In the genomic region with DNA sequence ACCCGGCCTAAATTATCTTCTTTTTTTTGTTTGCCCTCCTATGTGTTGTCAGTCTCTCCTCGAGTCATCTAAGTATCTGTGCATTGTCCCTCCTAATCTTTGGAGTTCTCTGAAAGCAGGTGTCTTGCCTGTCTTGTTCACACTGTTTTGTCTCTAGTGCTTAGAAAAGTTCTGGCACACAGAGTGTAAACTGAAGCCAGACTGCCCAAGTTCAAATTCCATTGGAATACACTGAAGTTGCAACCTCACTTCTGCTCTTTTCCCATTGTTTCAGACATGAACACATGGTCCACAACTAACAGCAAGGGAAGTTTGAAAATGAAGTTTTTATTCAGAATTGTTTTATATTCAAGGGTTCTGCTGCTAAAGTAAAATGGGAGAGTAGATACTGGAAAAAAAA, we compare ENCODE assay signal across 23 cellular contexts. TPM values are rescaled to one million over a fixed set of nuclear protein-coding genes. Genes with fewer than 3 reads are reported as not detected.
DNase-seq lines count a peak whose midpoint lies in the region; ATAC-seq, FAIRE-seq and TF ChIP-seq lines count a peak whose summit lies in the region.
"Had no signal": no experiment of that assay in that cellular context is flagged by ENCODE, and none has a peak within 500 bp of the region (broad histone marks: within the 10 kb centered on the region; RNA-seq: fewer than 3 reads in every experiment).

No MANE protein-coding gene starts in this region.

- FAIRE-seq in astrocyte (lab: Jason Lieb, UNC), result no peak
- FAIRE-seq: A549, GM12891, GM18507, H1 had no signal

- BruUV-seq in A673 (replicated peaks; lab: Mats Ljungman, UMichigan), result no TSS peak

- ATAC-seq in left ventricle myocardium superior (peak; percentile 23), heart left ventricle (no peak), HG03025 (IDR thresholded peaks at IDR 0.05; ENCODE audit: low FRiP score, unreplicated experiment) (no peak)
- ATAC-seq: A549 had no signal

- TF ChIP-seq POLR2A in heart left ventricle (IDR thresholded peaks at IDR 0.05), result no peak

- peaks cover 2% of the 10 kb centered on the region for H3K9me3 Mint-ChIP-seq in astrocyte (ENCODE audit: unreplicated experiment)
- H3K9me3 Mint-ChIP-seq: CD4-positive, alpha-beta memory T cell had no signal

- H3K36me3 Mint-ChIP-seq in astrocyte (ENCODE audit: low read depth, unreplicated experiment), result peaks cover 2% of the 10 kb centered on the region

- no peak overlapping the region for H3K27ac ChIP-seq in heart left ventricle
- H3K27ac ChIP-seq in astrocyte (ENCODE audit: low read depth, low read length), result no peak overlapping the region
- peak overlapping the region; percentile 26 for H3K27ac ChIP-seq in caudate nucleus (ENCODE audit: low read depth, low read length)
- no peak overlapping the region for H3K27ac ChIP-seq in osteoblast (ENCODE audit: low read depth, low read length)
- H3K27ac ChIP-seq in A673 (ENCODE audit: low read depth, low read length, poor library complexity, severe bottlenecking), result no peak overlapping the region
- H3K27ac ChIP-seq: A549, GM23248 had no signal

- H3K4me2 ChIP-seq in astrocyte (ENCODE audit: low read length), result no peak overlapping the region
- no peak overlapping the region for H3K4me2 ChIP-seq in osteoblast (ENCODE audit: insufficient read depth, low read length)
- H3K4me2 ChIP-seq: A549 had no signal

- CTCF ChIA-PET in A673 (lab: Charles Lee), result interaction anchor here (0.6 kb wide), 1 partner anchor 1169 kb away, joined by 7 read pairs; no protein-coding TSS in a partner anchor

- H4K20me1 ChIP-seq in astrocyte (ENCODE audit: insufficient read depth, low read length), result no peaks in the 10 kb centered on the region
- no peaks in the 10 kb centered on the region for H4K20me1 ChIP-seq in osteoblast (ENCODE audit: insufficient read depth, low read length)

- H3K9me3 ChIP-seq in heart left ventricle (peaks cover 0 to 8% (median 0%) of the 10 kb centered on the region in 12 donors), astrocyte (ENCODE audit: insufficient read depth, low read depth, low read length) (no peaks in the 10 kb centered on the region), osteoblast (ENCODE audit: low read depth, low read length) (no peaks in the 10 kb centered on the region), A673 (ENCODE audit: low read depth, low read length, poor library complexity, severe bottlenecking) (no peaks in the 10 kb centered on the region)
- H3K9me3 ChIP-seq: A549 had no signal

- H3K4me1 ChIP-seq in heart left ventricle (no peaks in the 10 kb centered on the region), astrocyte (ENCODE audit: insufficient read depth, low read length) (no peaks in the 10 kb centered on the region), osteoblast (ENCODE audit: insufficient read depth, low read length) (no peaks in the 10 kb centered on the region), A673 (ENCODE audit: insufficient read depth, low read length, poor library complexity, severe bottlenecking) (peaks cover 15% of the 10 kb centered on the region)
- H3K4me1 ChIP-seq: A549 had no signal

- H3K27ac Mint-ChIP-seq in astrocyte (ENCODE audit: unreplicated experiment), result no peak overlapping the region
- H3K27ac Mint-ChIP-seq: CD4-positive, alpha-beta memory T cell had no signal

- no peak overlapping the region for H3K4me3 Mint-ChIP-seq in astrocyte (ENCODE audit: unreplicated experiment)
- H3K4me3 Mint-ChIP-seq: CD4-positive, alpha-beta memory T cell had no signal

- no peaks in the 10 kb centered on the region for H3K27me3 ChIP-seq in heart left ventricle
- no peaks in the 10 kb centered on the region for H3K27me3 ChIP-seq in astrocyte (ENCODE audit: insufficient read depth, low read length)
- H3K27me3 ChIP-seq in osteoblast (ENCODE audit: insufficient read depth, low read length), result no peaks in the 10 kb centered on the region
- no peaks in the 10 kb centered on the region for H3K27me3 ChIP-seq in A673 (replicated peaks; ENCODE audit: insufficient read depth, low read depth, low read length, poor library complexity)

- 52 to 60% (median 57%) methylated on average over 2 of the region's 2 CpGs for WGBS in heart left ventricle, 4 donors

- H3K36me3 ChIP-seq in heart left ventricle (no peaks in the 10 kb centered on the region), astrocyte (ENCODE audit: insufficient read depth, low read length) (no peaks in the 10 kb centered on the region), osteoblast (ENCODE audit: insufficient read depth, low read length) (no peaks in the 10 kb centered on the region), A673 (ENCODE audit: insufficient read depth, low read length, poor library complexity, severe bottlenecking) (no peaks in the 10 kb centered on the region)

- no peaks in the 10 kb centered on the region for H3K4me1 Mint-ChIP-seq in astrocyte (ENCODE audit: low read depth, unreplicated experiment)
- H3K4me1 Mint-ChIP-seq: CD4-positive, alpha-beta memory T cell had no signal

- H3K79me2 ChIP-seq in astrocyte (ENCODE audit: insufficient read depth, low read length) (no peaks in the 10 kb centered on the region), osteoblast (ENCODE audit: insufficient read depth, low read length) (no peaks in the 10 kb centered on the region)

- DNase-seq in left ventricle myocardium superior, result no peak
- DNase-seq in heart left ventricle, result no peak
- peak; percentile 8 for DNase-seq in astrocyte (ENCODE audit: low read depth)
- no peak for DNase-seq in caudate nucleus (lab: John Stamatoyannopoulos, UW)
- DNase-seq in osteoblast (ENCODE audit: insufficient read length, low spot score, missing footprints), result peak; percentile 44
- DNase-seq in A673 (ENCODE audit: low spot score), result no peak
- DNase-seq: 8988T; C1 segment of cervical spinal cord; Calu3; CD4-positive, alpha-beta memory T cell; COR-L47; DMS53; DMS79 treated with DMSO at 0.1 percent for 48 hours; GF-D8; GM23248; H7; HCEC 1CT had no signal

- H3K9ac ChIP-seq in astrocyte (ENCODE audit: low read length), result no peak overlapping the region
- H3K9ac ChIP-seq: GM23248 had no signal

- TF ChIP-seq CTCF in heart left ventricle (IDR thresholded peaks at IDR 0.05) (no peak), astrocyte (IDR thresholded peaks at IDR 0.05; ENCODE audit: insufficient read depth, low read depth, low read length) (no peak), osteoblast (IDR thresholded peaks at IDR 0.05; ENCODE audit: extremely low read depth, low read depth, low read length) (no peak), A673 (conservative IDR thresholded peaks at IDR 0.05; ENCODE audit: low read depth, low read length) (no peak)

- H2AFZ ChIP-seq in astrocyte (ENCODE audit: low read depth, low read length) (no peak overlapping the region), osteoblast (ENCODE audit: low read length) (no peak overlapping the region)
- H2AFZ ChIP-seq: GM23248 had no signal

- H3K27me3 Mint-ChIP-seq in astrocyte (ENCODE audit: low read depth, unreplicated experiment), result no peaks in the 10 kb centered on the region
- H3K27me3 Mint-ChIP-seq: CD4-positive, alpha-beta memory T cell had no signal

- intact Hi-C loops in left ventricle myocardium superior (cut with micrococcal nuclease), result no loop called here
- intact Hi-C loops in heart left ventricle (cut with DNase I), result no loop called here
- intact Hi-C loops in A673 (cut with micrococcal nuclease; ENCODE audit: unreplicated experiment), result no loop called here

- no peak overlapping the region for H3K4me3 ChIP-seq in heart left ventricle
- no peak overlapping the region for H3K4me3 ChIP-seq in astrocyte (ENCODE audit: insufficient read depth, low read depth, low read length)
- no peak overlapping the region for H3K4me3 ChIP-seq in osteoblast (ENCODE audit: insufficient read depth, low read length)
- H3K4me3 ChIP-seq in A673 (ENCODE audit: low read depth, low read length, poor library complexity, severe bottlenecking), result no peak overlapping the region
- H3K4me3 ChIP-seq: A549, GM23248 had no signal

- POLR2A ChIA-PET in A673 (lab: Charles Lee; ENCODE audit: low non-redundant PET), result no interaction called here

RNA-seq across cellular contexts. Expression of gene PAX6, which starts 38.7 kb away (rescaled TPM):
- not detected for total RNA-seq in left ventricle myocardium superior
- total RNA-seq in heart left ventricle, result under 1 TPM in 3 of 9 donors, not detected in 6; 0.09 to 0.50 (median 0.27) TPM
- not detected for polyA plus RNA-seq in heart left ventricle
- 3.9 and 12.2 TPM in 2 replicates for total RNA-seq in astrocyte
- under 0.01 and 0.36 TPM in 2 replicates for total RNA-seq in osteoblast
- total RNA-seq in A673 (2021), result 22.4 and 33.9 TPM in 2 replicates
- total RNA-seq: CD4-positive, alpha-beta memory T cell; GM23248 had no signal
- polyA plus RNA-seq: BJ had no signal

Comparison
In these comparisons a context has a peak if more than half of its experiments do, and no peak if none do; other contexts are left out.
1. DNase-seq: peak in astrocyte (single experiment) and osteoblast (single experiment); none in left ventricle myocardium superior (single experiment), heart left ventricle (0 of 5), caudate nucleus (0 of 61) and A673 (single experiment).